1 cellular context compared by ENCODE assay signal in genomic region chr20:34089655-34090324, GRCh38.
TF ChIP-seq lines count a peak whose summit lies in the region.

No MANE protein-coding gene starts in this region.

TF ChIP-seq in endothelial cell of umbilical vein, 7 proteins besides CTCF, POLR2A, EP300 and RAD21:
- no peak for TF ChIP-seq MAX (IDR thresholded peaks at IDR 0.05; ENCODE audit: insufficient read depth, insufficient read length)
- TF ChIP-seq POLR2AphosphoS5 (IDR thresholded peaks at IDR 0.05; ENCODE audit: insufficient read depth, low read depth, low read length): peak; percentile 21
